In genomic region chr19:33399745-33400681, GRCh38 we compare ENCODE assay signal across 1 cellular context.
A peak's percentile ranks its signal among the peaks of the same experiment; 100 is the strongest.
TF ChIP-seq lines count a peak whose summit lies in the region.

No MANE protein-coding gene starts in this region.

TF ChIP-seq in HepG2, 621 proteins besides CTCF, POLR2A, EP300 and RAD21 (continued from another document and continues in another):
- TF ChIP-seq, protein P1, sequence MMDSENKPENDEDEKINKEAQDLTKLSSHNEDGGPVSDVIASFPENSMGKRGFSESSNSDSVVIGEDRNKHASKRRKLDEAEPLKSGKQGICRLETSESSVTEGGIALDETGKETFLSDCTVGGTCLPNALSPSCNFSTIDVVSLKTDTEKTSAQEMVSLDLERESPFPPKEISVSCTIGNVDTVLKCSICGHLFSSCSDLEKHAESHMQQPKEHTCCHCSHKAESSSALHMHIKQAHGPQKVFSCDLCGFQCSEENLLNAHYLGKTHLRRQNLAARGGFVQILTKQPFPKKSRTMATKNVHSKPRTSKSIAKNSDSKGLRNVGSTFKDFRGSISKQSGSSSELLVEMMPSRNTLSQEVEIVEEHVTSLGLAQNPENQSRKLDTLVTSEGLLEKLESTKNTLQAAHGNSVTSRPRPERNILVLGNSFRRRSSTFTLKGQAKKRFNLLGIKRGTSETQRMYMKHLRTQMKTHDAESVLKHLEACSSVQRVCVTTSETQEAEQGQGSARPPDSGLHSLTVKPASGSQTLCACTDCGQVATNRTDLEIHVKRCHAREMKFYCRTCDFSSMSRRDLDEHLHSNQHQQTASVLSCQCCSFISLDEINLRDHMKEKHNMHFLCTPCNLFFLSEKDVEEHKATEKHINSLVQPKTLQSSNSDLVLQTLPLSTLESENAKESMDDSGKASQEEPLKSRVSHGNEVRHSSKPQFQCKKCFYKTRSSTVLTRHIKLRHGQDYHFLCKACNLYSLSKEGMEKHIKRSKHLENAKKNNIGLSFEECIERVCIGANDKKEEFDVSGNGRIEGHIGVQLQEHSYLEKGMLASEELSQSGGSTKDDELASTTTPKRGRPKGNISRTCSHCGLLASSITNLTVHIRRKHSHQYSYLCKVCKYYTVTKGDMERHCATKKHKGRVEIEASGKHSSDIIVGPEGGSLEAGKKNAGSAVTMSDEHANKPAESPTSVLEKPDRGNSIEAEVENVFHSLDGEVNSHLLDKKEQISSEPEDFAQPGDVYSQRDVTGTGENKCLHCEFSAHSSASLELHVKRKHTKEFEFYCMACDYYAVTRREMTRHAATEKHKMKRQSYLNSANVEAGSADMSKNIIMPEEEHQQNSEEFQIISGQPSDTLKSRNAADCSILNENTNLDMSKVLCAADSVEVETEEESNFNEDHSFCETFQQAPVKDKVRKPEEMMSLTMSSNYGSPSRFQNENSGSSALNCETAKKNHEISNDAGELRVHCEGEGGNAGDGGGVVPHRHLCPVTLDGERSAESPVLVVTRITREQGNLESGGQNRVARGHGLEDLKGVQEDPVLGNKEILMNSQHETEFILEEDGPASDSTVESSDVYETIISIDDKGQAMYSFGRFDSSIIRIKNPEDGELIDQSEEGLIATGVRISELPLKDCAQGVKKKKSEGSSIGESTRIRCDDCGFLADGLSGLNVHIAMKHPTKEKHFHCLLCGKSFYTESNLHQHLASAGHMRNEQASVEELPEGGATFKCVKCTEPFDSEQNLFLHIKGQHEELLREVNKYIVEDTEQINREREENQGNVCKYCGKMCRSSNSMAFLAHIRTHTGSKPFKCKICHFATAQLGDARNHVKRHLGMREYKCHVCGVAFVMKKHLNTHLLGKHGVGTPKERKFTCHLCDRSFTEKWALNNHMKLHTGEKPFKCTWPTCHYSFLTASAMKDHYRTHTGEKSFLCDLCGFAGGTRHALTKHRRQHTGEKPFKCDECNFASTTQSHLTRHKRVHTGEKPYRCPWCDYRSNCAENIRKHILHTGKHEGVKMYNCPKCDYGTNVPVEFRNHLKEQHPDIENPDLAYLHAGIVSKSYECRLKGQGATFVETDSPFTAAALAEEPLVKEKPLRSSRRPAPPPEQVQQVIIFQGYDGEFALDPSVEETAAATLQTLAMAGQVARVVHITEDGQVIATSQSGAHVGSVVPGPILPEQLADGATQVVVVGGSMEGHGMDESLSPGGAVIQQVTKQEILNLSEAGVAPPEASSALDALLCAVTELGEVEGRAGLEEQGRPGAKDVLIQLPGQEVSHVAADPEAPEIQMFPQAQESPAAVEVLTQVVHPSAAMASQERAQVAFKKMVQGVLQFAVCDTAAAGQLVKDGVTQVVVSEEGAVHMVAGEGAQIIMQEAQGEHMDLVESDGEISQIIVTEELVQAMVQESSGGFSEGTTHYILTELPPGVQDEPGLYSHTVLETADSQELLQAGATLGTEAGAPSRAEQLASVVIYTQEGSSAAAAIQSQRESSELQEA (CRISPR knock-in tag; IDR thresholded peaks at IDR 0.05; ENCODE audit: not compliant biosample characterization): peak; percentile 50
- TF ChIP-seq ZNF724P (CRISPR knock-in tag; IDR thresholded peaks at IDR 0.05; ENCODE audit: borderline replicate concordance): 0 out of 2 replicates have a peak, but pooled peaks have one; percentile 29
- peak; percentile 34; the same call in 1 of the 2 replicates for TF ChIP-seq ZSCAN25 (CRISPR knock-in tag; IDR thresholded peaks at IDR 0.05)
- peak; percentile 74; the same call in 1 of the 2 replicates for TF ChIP-seq ZNF414 (CRISPR knock-in tag; IDR thresholded peaks at IDR 0.05)
- TF ChIP-seq ZNF326 (CRISPR knock-in tag; IDR thresholded peaks at IDR 0.05; ENCODE audit: borderline replicate concordance): no peak
- TF ChIP-seq MEF2D (CRISPR knock-in tag; IDR thresholded peaks at IDR 0.05): peak; percentile 83; the same call in 1 of the 2 replicates
- TF ChIP-seq FOXC1 (CRISPR knock-in tag; IDR thresholded peaks at IDR 0.05; ENCODE audit: borderline replicate concordance): peak; percentile 87; the same call in 1 of the 2 replicates
- peak; percentile 23; the same call in 1 of the 2 replicates for TF ChIP-seq ZNF446 (CRISPR knock-in tag; IDR thresholded peaks at IDR 0.05)
- TF ChIP-seq, protein P2, sequence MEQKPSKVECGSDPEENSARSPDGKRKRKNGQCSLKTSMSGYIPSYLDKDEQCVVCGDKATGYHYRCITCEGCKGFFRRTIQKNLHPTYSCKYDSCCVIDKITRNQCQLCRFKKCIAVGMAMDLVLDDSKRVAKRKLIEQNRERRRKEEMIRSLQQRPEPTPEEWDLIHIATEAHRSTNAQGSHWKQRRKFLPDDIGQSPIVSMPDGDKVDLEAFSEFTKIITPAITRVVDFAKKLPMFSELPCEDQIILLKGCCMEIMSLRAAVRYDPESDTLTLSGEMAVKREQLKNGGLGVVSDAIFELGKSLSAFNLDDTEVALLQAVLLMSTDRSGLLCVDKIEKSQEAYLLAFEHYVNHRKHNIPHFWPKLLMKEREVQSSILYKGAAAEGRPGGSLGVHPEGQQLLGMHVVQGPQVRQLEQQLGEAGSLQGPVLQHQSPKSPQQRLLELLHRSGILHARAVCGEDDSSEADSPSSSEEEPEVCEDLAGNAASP (CRISPR knock-in tag; IDR thresholded peaks at IDR 0.05; ENCODE audit: borderline replicate concordance): 0 out of 2 replicates have a peak, but pooled peaks have one; percentile 52
- TF ChIP-seq YEATS4 (CRISPR knock-in tag; IDR thresholded peaks at IDR 0.05; ENCODE audit: borderline replicate concordance): peak; percentile 72; the same call in 1 of the 2 replicates
- TF ChIP-seq FOXK1 (CRISPR knock-in tag; IDR thresholded peaks at IDR 0.05; ENCODE audit: borderline replicate concordance, low read depth): no peak
- TF ChIP-seq FOXA1 (IDR thresholded peaks at IDR 0.05): no peak
- peak; percentile 37; the same call in 1 of the 2 replicates for TF ChIP-seq FOXA1 (CRISPR knock-in tag; IDR thresholded peaks at IDR 0.05)
- TF ChIP-seq GABPB1 (CRISPR knock-in tag; IDR thresholded peaks at IDR 0.05): peak; percentile 44; the same call in 1 of the 2 replicates
- TF ChIP-seq ZBTB39 (CRISPR knock-in tag; IDR thresholded peaks at IDR 0.05): peak; percentile 77
- peak; percentile 50 for TF ChIP-seq UBTF (CRISPR knock-in tag; IDR thresholded peaks at IDR 0.05)
- peak; percentile 53 for TF ChIP-seq MED8 (CRISPR knock-in tag; IDR thresholded peaks at IDR 0.05; ENCODE audit: insufficient replicate concordance)
- peak; percentile 55; the same call in 1 of the 2 replicates for TF ChIP-seq KDM5B (CRISPR knock-in tag; IDR thresholded peaks at IDR 0.05; ENCODE audit: borderline replicate concordance)
- no peak for TF ChIP-seq CENPX (CRISPR knock-in tag; IDR thresholded peaks at IDR 0.05)
- TF ChIP-seq GATAD2A (CRISPR knock-in tag; IDR thresholded peaks at IDR 0.05): peak; percentile 40; the same call in 1 of the 2 replicates
- TF ChIP-seq SIX1 (CRISPR knock-in tag; IDR thresholded peaks at IDR 0.05; ENCODE audit: borderline replicate concordance): no peak
- TF ChIP-seq ZNF574 (CRISPR knock-in tag; IDR thresholded peaks at IDR 0.05): peak; percentile 62
- TF ChIP-seq HOXA3 (CRISPR knock-in tag; IDR thresholded peaks at IDR 0.05): peak; percentile 79; the same call in 1 of the 2 replicates
- peak; percentile 76 for TF ChIP-seq TBX2 (CRISPR knock-in tag; IDR thresholded peaks at IDR 0.05; ENCODE audit: borderline replicate concordance)
- 0 out of 2 replicates have a peak, but pooled peaks have one; percentile 34 for TF ChIP-seq MEIS2 (CRISPR knock-in tag; IDR thresholded peaks at IDR 0.05)
- peak; percentile 70 for TF ChIP-seq RARA (CRISPR knock-in tag; IDR thresholded peaks at IDR 0.05)
- TF ChIP-seq, protein P3, sequence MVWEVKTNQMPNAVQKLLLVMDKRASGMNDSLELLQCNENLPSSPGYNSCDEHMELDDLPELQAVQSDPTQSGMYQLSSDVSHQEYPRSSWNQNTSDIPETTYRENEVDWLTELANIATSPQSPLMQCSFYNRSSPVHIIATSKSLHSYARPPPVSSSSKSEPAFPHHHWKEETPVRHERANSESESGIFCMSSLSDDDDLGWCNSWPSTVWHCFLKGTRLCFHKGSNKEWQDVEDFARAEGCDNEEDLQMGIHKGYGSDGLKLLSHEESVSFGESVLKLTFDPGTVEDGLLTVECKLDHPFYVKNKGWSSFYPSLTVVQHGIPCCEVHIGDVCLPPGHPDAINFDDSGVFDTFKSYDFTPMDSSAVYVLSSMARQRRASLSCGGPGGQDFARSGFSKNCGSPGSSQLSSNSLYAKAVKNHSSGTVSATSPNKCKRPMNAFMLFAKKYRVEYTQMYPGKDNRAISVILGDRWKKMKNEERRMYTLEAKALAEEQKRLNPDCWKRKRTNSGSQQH (CRISPR knock-in tag; IDR thresholded peaks at IDR 0.05; ENCODE audit: low read depth): 0 out of 2 replicates have a peak, but pooled peaks have one; percentile 45
- TF ChIP-seq ZNF430 (CRISPR knock-in tag; IDR thresholded peaks at IDR 0.05): peak; percentile 15; the same call in 1 of the 2 replicates
- no peak for TF ChIP-seq TSC22D2 (CRISPR knock-in tag; IDR thresholded peaks at IDR 0.05; ENCODE audit: borderline replicate concordance)
- TF ChIP-seq ZNF607 (CRISPR knock-in tag; IDR thresholded peaks at IDR 0.05; ENCODE audit: borderline replicate concordance): peak; percentile 83; the same call in 1 of the 2 replicates
- TF ChIP-seq HOXA7 (CRISPR knock-in tag; IDR thresholded peaks at IDR 0.05): 0 out of 2 replicates have a peak, but pooled peaks have one; percentile 60
- TF ChIP-seq RBM39 (IDR thresholded peaks at IDR 0.05; ENCODE audit: low read depth, low read length, poor library complexity, severe bottlenecking): peak; percentile 17
- TF ChIP-seq, protein P4, sequence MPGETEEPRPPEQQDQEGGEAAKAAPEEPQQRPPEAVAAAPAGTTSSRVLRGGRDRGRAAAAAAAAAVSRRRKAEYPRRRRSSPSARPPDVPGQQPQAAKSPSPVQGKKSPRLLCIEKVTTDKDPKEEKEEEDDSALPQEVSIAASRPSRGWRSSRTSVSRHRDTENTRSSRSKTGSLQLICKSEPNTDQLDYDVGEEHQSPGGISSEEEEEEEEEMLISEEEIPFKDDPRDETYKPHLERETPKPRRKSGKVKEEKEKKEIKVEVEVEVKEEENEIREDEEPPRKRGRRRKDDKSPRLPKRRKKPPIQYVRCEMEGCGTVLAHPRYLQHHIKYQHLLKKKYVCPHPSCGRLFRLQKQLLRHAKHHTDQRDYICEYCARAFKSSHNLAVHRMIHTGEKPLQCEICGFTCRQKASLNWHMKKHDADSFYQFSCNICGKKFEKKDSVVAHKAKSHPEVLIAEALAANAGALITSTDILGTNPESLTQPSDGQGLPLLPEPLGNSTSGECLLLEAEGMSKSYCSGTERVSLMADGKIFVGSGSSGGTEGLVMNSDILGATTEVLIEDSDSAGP (CRISPR knock-in tag; IDR thresholded peaks at IDR 0.05; ENCODE audit: borderline replicate concordance): peak; percentile 54; the same call in 1 of the 2 replicates
- TF ChIP-seq HES4 (CRISPR knock-in tag; IDR thresholded peaks at IDR 0.05; ENCODE audit: borderline replicate concordance): peak; percentile 74; the same call in 1 of the 2 replicates
- TF ChIP-seq SOX13 (IDR thresholded peaks at IDR 0.05): peak; percentile 35; the same call in 1 of the 2 replicates
- peak in 1 of 2 experiments; percentile 44; a peak in 1 of 4 replicates for TF ChIP-seq SOX13 (CRISPR knock-in tag; conservative IDR thresholded peaks at IDR 0.05 in 1 of 2, IDR thresholded peaks at IDR 0.05 in 1 of 2)
